8 cellular contexts compared by ENCODE assay signal in genomic region chr11:63681208-63682044, GRCh38. TPM values are rescaled to one million over a fixed set of nuclear protein-coding genes. Genes with fewer than 3 reads are reported as not detected.
DNase-seq lines count a peak whose midpoint lies in the region; ATAC-seq, FAIRE-seq and TF ChIP-seq lines count a peak whose summit lies in the region.

Gene RTN3, plus strand, starts transcription at chr11:63681500. Its CDS starts 137 bp downstream, at chr11:63681637.

- peak; percentile 98 for DNase-seq in AG20443 (ENCODE audit: low spot score)
- peak; percentile 93 for DNase-seq in NCI-H510A (lab: John Stamatoyannopoulos, UW)
- peak; percentile 99 for DNase-seq in activated CD4-positive, alpha-beta T cell treated with anti-CD3 and anti-CD28 coated beads for 1 hour
- DNase-seq in cerebellum (ENCODE audit: low spot score): peak; percentile 95
- peak; percentile 99 for DNase-seq in kidney
- peak; percentile 98 for DNase-seq in stimulated activated CD4-positive, alpha-beta T cell treated with anti-CD3 and anti-CD28 coated beads, Interleukin-15, amount 100 ng/mL, for 24 hours

- peak; percentile 92 for ATAC-seq in HG03432 (IDR thresholded peaks at IDR 0.05; ENCODE audit: unreplicated experiment)

- no peaks in the 10 kb centered on the region for H3K36me3 ChIP-seq in kidney (ENCODE audit: control insufficient read depth in 1 of 2, insufficient read depth in 2 of 2, low read length in 2 of 2)

- intact Hi-C loops in kidney (cut with DNase I): no loop called here

- peak within 1 kb of the TSS; percentile 60 to 68 for H3K9ac ChIP-seq in kidney (ENCODE audit: low read length in 2 of 2)

- H3K9me3 ChIP-seq in kidney (ENCODE audit: control insufficient read depth in 1 of 2, low read length in 2 of 2): no peaks in the 10 kb centered on the region

- TF ChIP-seq POLR2A in GM19099 (IDR thresholded peaks at IDR 0.05; ENCODE audit: extremely low read depth, insufficient read length, low read depth): peak; percentile 96

- no peak for FAIRE-seq in kidney (lab: Jason Lieb, UNC)

- H3K4me1 ChIP-seq in kidney (ENCODE audit: control insufficient read depth in 1 of 2, insufficient read depth in 1 of 2, low read depth in 1 of 2, low read length in 2 of 2): peaks cover 0 to 10% of the 10 kb centered on the region in 2 donors

- TF ChIP-seq CTCF in kidney (IDR thresholded peaks at IDR 0.05; ENCODE audit: borderline replicate concordance, extremely low read depth, insufficient read depth): no peak

- peak within 1 kb of the TSS; percentile 81 to 91 for H3K4me3 ChIP-seq in kidney (ENCODE audit: low read length in 2 of 2)

- H3K27ac ChIP-seq in kidney (ENCODE audit: low read depth in 2 of 2, low read length in 2 of 2): peak within 1 kb of the TSS; percentile 89 to 96

RNA-seq across cellular contexts. Expression of gene RTN3, which starts in this region (rescaled TPM):
- total RNA-seq in cerebellum (192 TPM), kidney (93.1 TPM)
- polyA plus RNA-seq in kidney (ENCODE audit: insufficient read depth, low read depth, low replicate concordance): 109 TPM

Comparison
In these comparisons a context has a peak if more than half of its experiments do, and no peak if none do; other contexts are left out.
1. Peak in every context shown above with its lines: DNase-seq, ATAC-seq, H3K4me3 ChIP-seq and H3K27ac ChIP-seq.